Comparison of ENCODE assay signal across 22 cellular contexts in genomic region chr15:71096676-71097075, GRCh38. TPM values are rescaled to one million over a fixed set of nuclear protein-coding genes. Genes with fewer than 3 reads are reported as not detected.
DNase-seq lines count a peak whose midpoint lies in the region; ATAC-seq, FAIRE-seq and TF ChIP-seq lines count a peak whose summit lies in the region.
"Had no signal": no experiment of that assay in that cellular context is flagged by ENCODE, and none has a peak within 500 bp of the region (broad histone marks: within the 10 kb centered on the region; RNA-seq: fewer than 3 reads in every experiment).

No MANE protein-coding gene starts in this region.

- H3K9me3 ChIP-seq in astrocyte (ENCODE audit: insufficient read depth, low read depth, low read length), result no peaks in the 10 kb centered on the region
- H3K9me3 ChIP-seq: gastrocnemius medialis, upper lobe of right lung had no signal

- no peaks in the 10 kb centered on the region for H4K20me1 ChIP-seq in astrocyte (ENCODE audit: insufficient read depth, low read length)

- ATAC-seq in HG02852 (IDR thresholded peaks at IDR 0.05; ENCODE audit: unreplicated experiment), result no peak
- ATAC-seq: activated naive CD8-positive, alpha-beta T cell treated with anti-CD3 and anti-CD28 coated beads, Interleukin-2, amount 50 U/mL, for 24 hours; gastrocnemius medialis; upper lobe of right lung had no signal

- peaks cover 9% of the 10 kb centered on the region for H3K4me1 Mint-ChIP-seq in astrocyte (ENCODE audit: low read depth, unreplicated experiment)
- peaks cover 23% of the 10 kb centered on the region for H3K4me1 Mint-ChIP-seq in Calu3 (ENCODE audit: low read depth, unreplicated experiment)
- H3K4me1 Mint-ChIP-seq: activated naive CD8-positive, alpha-beta T cell treated with anti-CD3 and anti-CD28 coated beads, Interleukin-2, amount 50 U/mL, for 24 hours; CD4-positive, CD25-positive, alpha-beta regulatory T cell; endodermal cell; memory B cell had no signal

- H3K4me3 ChIP-seq in astrocyte (ENCODE audit: insufficient read depth, low read depth, low read length), result no peak overlapping the region
- H3K4me3 ChIP-seq: gastrocnemius medialis, upper lobe of right lung had no signal

- H3K4me2 ChIP-seq in astrocyte (ENCODE audit: low read length), result peak overlapping the region; percentile 10

- H3K36me3 ChIP-seq in astrocyte (ENCODE audit: insufficient read depth, low read length), result no peaks in the 10 kb centered on the region
- H3K36me3 ChIP-seq: gastrocnemius medialis, upper lobe of right lung had no signal

- H3K9me3 Mint-ChIP-seq in astrocyte (ENCODE audit: unreplicated experiment), result no peaks in the 10 kb centered on the region
- no peaks in the 10 kb centered on the region for H3K9me3 Mint-ChIP-seq in Calu3 (ENCODE audit: low read depth, unreplicated experiment)
- H3K9me3 Mint-ChIP-seq: activated naive CD8-positive, alpha-beta T cell treated with anti-CD3 and anti-CD28 coated beads, Interleukin-2, amount 50 U/mL, for 24 hours; stimulated activated naive CD8-positive, alpha-beta T cell treated with anti-CD3 and anti-CD28 coated beads, Interleukin-15, Interleukin-2, amounts not matched to agents 100 ng/mL and 50 ng/mL, for 24 hours had no signal

- H3K27me3 Mint-ChIP-seq in astrocyte (ENCODE audit: low read depth, unreplicated experiment), result peaks cover 8% of the 10 kb centered on the region
- no peaks in the 10 kb centered on the region for H3K27me3 Mint-ChIP-seq in Calu3 (ENCODE audit: unreplicated experiment)
- H3K27me3 Mint-ChIP-seq: CD4-positive, CD25-positive, alpha-beta regulatory T cell; stimulated activated naive CD8-positive, alpha-beta T cell treated with anti-CD3 and anti-CD28 coated beads, Interleukin-15, Interleukin-2, amounts not matched to agents 100 ng/mL and 50 ng/mL, for 24 hours had no signal

- CTCF ChIA-PET in Calu3 (lab: Charles Lee), result interaction anchor here (0.6 kb wide), 1 partner anchor 17 kb away, joined by 5 read pairs; no protein-coding TSS in a partner anchor

- no peak overlapping the region for H2AFZ ChIP-seq in astrocyte (ENCODE audit: low read depth, low read length)

- TF ChIP-seq CTCF in astrocyte (IDR thresholded peaks at IDR 0.05; ENCODE audit: insufficient read depth, low read depth, low read length) (no peak), Calu3 (IDR thresholded peaks at IDR 0.05; ENCODE audit: unreplicated experiment) (no peak)

- peak; percentile 95 for FAIRE-seq in HTR-8/SVneo (lab: Jason Lieb, UNC)
- FAIRE-seq in astrocyte (lab: Jason Lieb, UNC), result peak; percentile 23
- FAIRE-seq: A204.1 had no signal

- H3K4me3 Mint-ChIP-seq in astrocyte (ENCODE audit: unreplicated experiment) (no peak overlapping the region), Calu3 (ENCODE audit: low read depth, unreplicated experiment) (no peak overlapping the region)
- H3K4me3 Mint-ChIP-seq: activated naive CD8-positive, alpha-beta T cell treated with anti-CD3 and anti-CD28 coated beads, Interleukin-2, amount 50 U/mL, for 24 hours; CD4-positive, CD25-positive, alpha-beta regulatory T cell; endodermal cell; memory B cell; stimulated activated naive CD8-positive, alpha-beta T cell treated with anti-CD3 and anti-CD28 coated beads, Interleukin-15, Interleukin-2, amounts not matched to agents 100 ng/mL and 50 ng/mL, for 24 hours had no signal

- no TSS peak for BruUV-seq in Calu3 (replicated peaks; lab: Mats Ljungman, UMichigan)

- H3K36me3 Mint-ChIP-seq in astrocyte (ENCODE audit: low read depth, unreplicated experiment), result no peaks in the 10 kb centered on the region
- no peaks in the 10 kb centered on the region for H3K36me3 Mint-ChIP-seq in Calu3 (ENCODE audit: insufficient read depth, unreplicated experiment)
- H3K36me3 Mint-ChIP-seq: CD4-positive, CD25-positive, alpha-beta regulatory T cell; memory B cell had no signal

- no peaks in the 10 kb centered on the region for H3K27me3 ChIP-seq in astrocyte (ENCODE audit: insufficient read depth, low read length)
- H3K27me3 ChIP-seq: gastrocnemius medialis, upper lobe of right lung had no signal

- intact Hi-C loops in Calu3 (cut with micrococcal nuclease; ENCODE audit: unreplicated experiment), result no loop called here

- H3K4me1 ChIP-seq in astrocyte (ENCODE audit: insufficient read depth, low read length), result peaks cover 17% of the 10 kb centered on the region
- H3K4me1 ChIP-seq: gastrocnemius medialis, upper lobe of right lung had no signal

- no peaks in the 10 kb centered on the region for H3K79me2 ChIP-seq in astrocyte (ENCODE audit: insufficient read depth, low read length)

- peak overlapping the region; percentile 19 for H3K9ac ChIP-seq in astrocyte (ENCODE audit: low read length)

- no peak overlapping the region for H3K27ac Mint-ChIP-seq in astrocyte (ENCODE audit: unreplicated experiment)
- no peak overlapping the region for H3K27ac Mint-ChIP-seq in Calu3 (ENCODE audit: unreplicated experiment)
- H3K27ac Mint-ChIP-seq: activated naive CD8-positive, alpha-beta T cell treated with anti-CD3 and anti-CD28 coated beads, Interleukin-2, amount 50 U/mL, for 24 hours; CD4-positive, CD25-positive, alpha-beta regulatory T cell; endodermal cell; memory B cell; stimulated activated naive CD8-positive, alpha-beta T cell treated with anti-CD3 and anti-CD28 coated beads, Interleukin-15, Interleukin-2, amounts not matched to agents 100 ng/mL and 50 ng/mL, for 24 hours had no signal

- peak; percentile 34 for DNase-seq in A172 (ENCODE audit: low spot score)
- DNase-seq in HTR-8/SVneo (ENCODE audit: insufficient read length, low spot score), result no peak
- DNase-seq in astrocyte (ENCODE audit: low read depth), result peak; percentile 37
- peak; percentile 54 for DNase-seq in iris pigment epithelial cell (ENCODE audit: low read depth)
- no peak for DNase-seq in Calu3
- DNase-seq in activated naive CD4-positive, alpha-beta T cell treated with anti-CD3 and anti-CD28 coated beads, Interleukin-2, amount 50 U/mL, for 16 hours, result no peak
- DNase-seq in OCI-M1 (lab: John Stamatoyannopoulos, UW), result no peak
- DNase-seq: activated CD4-positive, alpha-beta T cell treated with anti-CD3 and anti-CD28 coated beads, Interleukin-2, amount 50 U/mL, for 48 hours; activated naive CD8-positive, alpha-beta T cell treated with anti-CD3 and anti-CD28 coated beads, Interleukin-2, amount 50 U/mL, for 24 hours; CD4-positive, CD25-positive, alpha-beta regulatory T cell; central memory CD4-positive, alpha-beta T cell; DND-41; endodermal cell; gastrocnemius medialis; KG1; retina; stimulated activated CD4-positive, alpha-beta T cell treated with anti-CD3 and anti-CD28 coated beads, Interleukin-15, amount 100 ng/mL, for 24 hours; upper lobe of right lung had no signal

- no peak overlapping the region for H3K27ac ChIP-seq in astrocyte (ENCODE audit: low read depth, low read length)
- H3K27ac ChIP-seq: gastrocnemius medialis, upper lobe of right lung had no signal

RNA-seq across cellular contexts. Expression of gene THSD4, which starts 18.6 kb away (rescaled TPM):
- 6.4 and 8.6 TPM in 2 replicates for total RNA-seq in A172 (2014; rRNA removed; shearing (Covaris generic))
- total RNA-seq in astrocyte, result 0.99 and 2.5 TPM in 2 replicates
- 24.2 and 29.6 TPM in 2 replicates for total RNA-seq in Calu3 (2022)
- total RNA-seq: CD4-positive, CD25-positive, alpha-beta regulatory T cell had no signal

Comparison
In these comparisons a context has a peak if more than half of its experiments do, and no peak if none do; other contexts are left out.
1. DNase-seq: peak in A172 (single experiment), astrocyte (single experiment) and iris pigment epithelial cell (single experiment); none in HTR-8/SVneo (single experiment), Calu3 (single experiment), activated naive CD4-positive, alpha-beta T cell treated with anti-CD3 and anti-CD28 coated beads, Interleukin-2, amount 50 U/mL, for 16 hours (single experiment) and OCI-M1 (single experiment).